Comparison of ENCODE assay signal across 19 cellular contexts in genomic region chr11:15795378-15795777, GRCh38.
"Had no signal": no experiment of that assay in that cellular context is flagged by ENCODE, and none has a peak within 500 bp of the region (broad histone marks: within the 10 kb centered on the region; RNA-seq: fewer than 3 reads in every experiment).

No MANE protein-coding gene starts in this region.

- H3K36me3 ChIP-seq: heart right ventricle, lower lobe of right lung, neutrophil, right atrium auricular region, suprapubic skin, thyroid gland had no signal

- DNase-seq: dorsolateral prefrontal cortex; effector memory CD4-positive, alpha-beta T cell; heart right ventricle; hypothalamus; kidney glomerular epithelial cell; lower lobe of right lung; naive thymus-derived CD4-positive, alpha-beta T cell; posterior cingulate gyrus; stimulated activated CD4-positive, alpha-beta T cell treated with anti-CD3 and anti-CD28 coated beads, Interleukin-2, amount 100 ng/mL, for 48 hours; stimulated activated CD8-positive, alpha-beta memory T cell treated with anti-CD3 and anti-CD28 coated beads, Interleukin-4, amount 100 ng/mL, for 48 hours; stimulated activated naive CD8-positive, alpha-beta T cell treated with anti-CD3 and anti-CD28 coated beads, Interleukin-15, Interleukin-2, amounts not matched to agents 100 U/mL and 50 U/mL, for 24 hours; thyroid gland had no signal

- H3K27me3 ChIP-seq: dorsolateral prefrontal cortex, heart right ventricle, neutrophil, right atrium auricular region, suprapubic skin, thyroid gland had no signal

- H3K27ac ChIP-seq: coronary artery, dorsolateral prefrontal cortex, heart right ventricle, lower lobe of right lung, neutrophil, right atrium auricular region, suprapubic skin, thyroid gland had no signal

- H3K4me1 ChIP-seq: right atrium auricular region, thyroid gland had no signal

- H3K4me2 ChIP-seq: smooth muscle cell had no signal

- H3K4me1 Mint-ChIP-seq: naive thymus-derived CD4-positive, alpha-beta T cell; stimulated activated effector memory CD8-positive, alpha-beta T cell treated with anti-CD3 and anti-CD28 coated beads, Interleukin-12 subunit alpha, Interleukin-12 subunit beta, amount 100 ng/mL, for 72 hours had no signal

- H3K27ac Mint-ChIP-seq: naive thymus-derived CD4-positive, alpha-beta T cell; stimulated activated effector memory CD8-positive, alpha-beta T cell treated with anti-CD3 and anti-CD28 coated beads, Interleukin-12 subunit alpha, Interleukin-12 subunit beta, amount 100 ng/mL, for 72 hours; type B pancreatic cell had no signal

- H3K9me3 ChIP-seq: lower lobe of right lung, neutrophil, suprapubic skin, thyroid gland had no signal

- H3K27me3 Mint-ChIP-seq: type B pancreatic cell had no signal

- H3K4me3 ChIP-seq: coronary artery, dorsolateral prefrontal cortex, heart right ventricle, lower lobe of right lung, right atrium auricular region, smooth muscle cell, suprapubic skin, thyroid gland had no signal

- H3K4me3 Mint-ChIP-seq: naive thymus-derived CD4-positive, alpha-beta T cell; stimulated activated effector memory CD8-positive, alpha-beta T cell treated with anti-CD3 and anti-CD28 coated beads, Interleukin-12 subunit alpha, Interleukin-12 subunit beta, amount 100 ng/mL, for 72 hours; type B pancreatic cell had no signal

- H3K36me3 Mint-ChIP-seq: stimulated activated effector memory CD8-positive, alpha-beta T cell treated with anti-CD3 and anti-CD28 coated beads, Interleukin-12 subunit alpha, Interleukin-12 subunit beta, amount 100 ng/mL, for 72 hours; type B pancreatic cell had no signal
